8 cellular contexts compared by ENCODE assay signal in genomic region chr3:152331018-152331541, GRCh38.
A peak's percentile ranks its signal among the peaks of the same experiment; 100 is the strongest.
DNase-seq lines count a peak whose midpoint lies in the region; ATAC-seq and TF ChIP-seq lines count a peak whose summit lies in the region.

No MANE protein-coding gene starts in this region.

- POLR2A ChIA-PET in activated CD8-positive, alpha-beta T cell treated with anti-CD3 and anti-CD28 coated beads for 36 hours (lab: Charles Lee) = interaction anchor here (0.6 kb wide), 1 partner anchor 24 kb away, joined by 3 read pairs; no protein-coding TSS in a partner anchor

- DNase-seq in HFFc6 (peak; percentile 91), glomerular visceral epithelial cell (ENCODE audit: extremely low spot score) (peak; percentile 30), DMS79 (lab: John Stamatoyannopoulos, UW) (no peak)
- no peak for DNase-seq in activated CD8-positive, alpha-beta T cell treated with anti-CD3 and anti-CD28 coated beads for 36 hours
- no peak for DNase-seq in stimulated activated effector memory CD8-positive, alpha-beta T cell treated with anti-CD3 and anti-CD28 coated beads, Interleukin-12 subunit alpha, Interleukin-12 subunit beta, amount 100 ng/mL, for 72 hours (ENCODE audit: low spot score in 2 of 2)
- no peak for DNase-seq in stimulated activated CD4-positive, alpha-beta T cell treated with anti-CD3 and anti-CD28 coated beads, Interleukin-4, amount 100 ng/mL, for 1 hour

- H3K27ac Mint-ChIP-seq in HFFc6 = peak overlapping the region; percentile 94
- H3K27ac Mint-ChIP-seq in activated CD8-positive, alpha-beta T cell treated with anti-CD3 and anti-CD28 coated beads for 36 hours = peak overlapping the region; percentile 87
- peak overlapping the region; percentile 89 for H3K27ac Mint-ChIP-seq in stimulated activated effector memory CD8-positive, alpha-beta T cell treated with anti-CD3 and anti-CD28 coated beads, Interleukin-12 subunit alpha, Interleukin-12 subunit beta, amount 100 ng/mL, for 72 hours

- H3K4me3 Mint-ChIP-seq in HFFc6 = peak overlapping the region; percentile 78
- H3K4me3 Mint-ChIP-seq in activated CD8-positive, alpha-beta T cell treated with anti-CD3 and anti-CD28 coated beads for 36 hours = peak overlapping the region; percentile 31
- H3K4me3 Mint-ChIP-seq in stimulated activated effector memory CD8-positive, alpha-beta T cell treated with anti-CD3 and anti-CD28 coated beads, Interleukin-12 subunit alpha, Interleukin-12 subunit beta, amount 100 ng/mL, for 72 hours = peak overlapping the region; percentile 57

- CTCF ChIA-PET in activated CD8-positive, alpha-beta T cell treated with anti-CD3 and anti-CD28 coated beads for 36 hours (lab: Charles Lee) = interaction anchor here (1.0 to 2.5 kb wide), 5 partner anchors 13 to 151 kb away, joined by 3 to 10 read pairs (median 5); no protein-coding TSS in a partner anchor

- no peak for TF ChIP-seq CTCF in HFFc6 (IDR thresholded peaks at IDR 0.05)
- no peak for TF ChIP-seq CTCF in activated CD8-positive, alpha-beta T cell treated with anti-CD3 and anti-CD28 coated beads for 36 hours (IDR thresholded peaks at IDR 0.05)

- intact Hi-C loops in activated CD8-positive, alpha-beta T cell treated with anti-CD3 and anti-CD28 coated beads for 36 hours (cut with micrococcal nuclease) = no loop called here

- ATAC-seq in activated CD8-positive, alpha-beta T cell treated with anti-CD3 and anti-CD28 coated beads for 36 hours = peak; percentile 37
- ATAC-seq in stimulated activated effector memory CD8-positive, alpha-beta T cell treated with anti-CD3 and anti-CD28 coated beads, Interleukin-12 subunit alpha, Interleukin-12 subunit beta, amount 100 ng/mL, for 72 hours = peak; percentile 87
- no peak for ATAC-seq in HG02763 (IDR thresholded peaks at IDR 0.05; ENCODE audit: unreplicated experiment)
- no peak for ATAC-seq in GM19455 (IDR thresholded peaks at IDR 0.05; ENCODE audit: unreplicated experiment)

- H3K27me3 Mint-ChIP-seq in HFFc6 (ENCODE audit: insufficient read depth) = peaks cover 3% of the 10 kb centered on the region
- no peaks in the 10 kb centered on the region for H3K27me3 Mint-ChIP-seq in activated CD8-positive, alpha-beta T cell treated with anti-CD3 and anti-CD28 coated beads for 36 hours

- peaks cover 50% of the 10 kb centered on the region for H3K36me3 Mint-ChIP-seq in HFFc6 (ENCODE audit: low read depth)
- peaks cover 54% of the 10 kb centered on the region for H3K36me3 Mint-ChIP-seq in activated CD8-positive, alpha-beta T cell treated with anti-CD3 and anti-CD28 coated beads for 36 hours (ENCODE audit: low read depth)
- H3K36me3 Mint-ChIP-seq in stimulated activated effector memory CD8-positive, alpha-beta T cell treated with anti-CD3 and anti-CD28 coated beads, Interleukin-12 subunit alpha, Interleukin-12 subunit beta, amount 100 ng/mL, for 72 hours = peaks cover 72% of the 10 kb centered on the region

- H3K4me1 Mint-ChIP-seq in HFFc6 (ENCODE audit: low read depth) = peaks cover 91% of the 10 kb centered on the region
- peaks cover 88% of the 10 kb centered on the region for H3K4me1 Mint-ChIP-seq in activated CD8-positive, alpha-beta T cell treated with anti-CD3 and anti-CD28 coated beads for 36 hours (ENCODE audit: low read depth)
- peaks cover 78% of the 10 kb centered on the region for H3K4me1 Mint-ChIP-seq in stimulated activated effector memory CD8-positive, alpha-beta T cell treated with anti-CD3 and anti-CD28 coated beads, Interleukin-12 subunit alpha, Interleukin-12 subunit beta, amount 100 ng/mL, for 72 hours

- H3K9me3 Mint-ChIP-seq in HFFc6 = peaks cover under 1% of the 10 kb centered on the region; the same call in 1 of the 2 replicates
- H3K9me3 Mint-ChIP-seq in activated CD8-positive, alpha-beta T cell treated with anti-CD3 and anti-CD28 coated beads for 36 hours = peaks cover 2% of the 10 kb centered on the region
- H3K9me3 Mint-ChIP-seq in stimulated activated effector memory CD8-positive, alpha-beta T cell treated with anti-CD3 and anti-CD28 coated beads, Interleukin-12 subunit alpha, Interleukin-12 subunit beta, amount 100 ng/mL, for 72 hours = no peaks in the 10 kb centered on the region

Comparison
In these comparisons a context has a peak if more than half of its experiments do, and no peak if none do; other contexts are left out.
1. DNase-seq: peak in HFFc6 (single experiment) and glomerular visceral epithelial cell (single experiment); none in activated CD8-positive, alpha-beta T cell treated with anti-CD3 and anti-CD28 coated beads for 36 hours (single experiment), stimulated activated effector memory CD8-positive, alpha-beta T cell treated with anti-CD3 and anti-CD28 coated beads, Interleukin-12 subunit alpha, Interleukin-12 subunit beta, amount 100 ng/mL, for 72 hours (0 of 2), DMS79 (single experiment) and stimulated activated CD4-positive, alpha-beta T cell treated with anti-CD3 and anti-CD28 coated beads, Interleukin-4, amount 100 ng/mL, for 1 hour (single experiment).
2. ATAC-seq: peak in activated CD8-positive, alpha-beta T cell treated with anti-CD3 and anti-CD28 coated beads for 36 hours (single experiment) and stimulated activated effector memory CD8-positive, alpha-beta T cell treated with anti-CD3 and anti-CD28 coated beads, Interleukin-12 subunit alpha, Interleukin-12 subunit beta, amount 100 ng/mL, for 72 hours (single experiment); none in HG02763 (single experiment) and GM19455 (single experiment).
3. Peak in every context shown above with its lines, with median percentiles within 50 percentile points of each other: H3K27ac Mint-ChIP-seq and H3K4me3 Mint-ChIP-seq.